11 cellular contexts compared by ENCODE assay signal in genomic region chrX:40527543-40527942, GRCh38.
"Had no signal": no experiment of that assay in that cellular context is flagged by ENCODE, and none has a peak within 500 bp of the region (broad histone marks: within the 10 kb centered on the region; RNA-seq: fewer than 3 reads in every experiment).

No MANE protein-coding gene starts in this region.

- FAIRE-seq: H1, H54 had no signal

- H3K27ac ChIP-seq: GM23248 had no signal

- H3K36me3 ChIP-seq: HAP-1 had no signal

- H3K4me3 ChIP-seq: GM23248, GM23338, HAP-1 had no signal

- ATAC-seq: GM23338, HCT116 had no signal

- DNase-seq: GM23248, GOT3, H7, H9, HCEC 1CT, HFFc6 had no signal

- H3K9me3 ChIP-seq: HAP-1 had no signal
